ENCODE assay signal across 1 cellular context in genomic region chr6:46014511-46015118, GRCh38.
A peak's percentile ranks its signal among the peaks of the same experiment; 100 is the strongest.
TF ChIP-seq lines count a peak whose summit lies in the region.

No MANE protein-coding gene starts in this region.

TF ChIP-seq in HEK293, 187 proteins besides CTCF, POLR2A, EP300 and RAD21 (continued from another document):
- TF ChIP-seq PRDM10 (tag by site-specific recombination; IDR thresholded peaks at IDR 0.05) (no peak; the same call in none of the 2 replicates), ZNF362 (tag by site-specific recombination; IDR thresholded peaks at IDR 0.05) (no peak), ZNF394 (tag by site-specific recombination; IDR thresholded peaks at IDR 0.05; ENCODE audit: borderline replicate concordance) (no peak), ELK4 (IDR thresholded peaks at IDR 0.05; ENCODE audit: borderline replicate concordance, low read depth, low read length) (no peak), YY1 (tag by site-specific recombination; IDR thresholded peaks at IDR 0.05) (no peak), ZNF513 (tag by site-specific recombination; IDR thresholded peaks at IDR 0.05) (no peak), ZBTB17 (tag by site-specific recombination; IDR thresholded peaks at IDR 0.05) (no peak; the same call in 1 of the 2 replicates), EGR2 (tag by site-specific recombination; IDR thresholded peaks at IDR 0.05; ENCODE audit: low read depth) (peak; percentile 31; the same call in 1 of the 2 replicates), ZNF335 (tag by site-specific recombination; conservative IDR thresholded peaks at IDR 0.05) (peak; percentile 22), GLIS1 (tag by site-specific recombination; IDR thresholded peaks at IDR 0.05) (peak; percentile 40; the same call in 1 of the 2 replicates), PRDM6 (tag by site-specific recombination; IDR thresholded peaks at IDR 0.05) (no peak), TRIM28 (IDR thresholded peaks at IDR 0.05; ENCODE audit: borderline replicate concordance, low read length) (no peak), ZNF544 (tag by site-specific recombination; IDR thresholded peaks at IDR 0.05) (no peak), ZNF548 (tag by site-specific recombination; IDR thresholded peaks at IDR 0.05) (no peak), PRDM4 (tag by site-specific recombination; IDR thresholded peaks at IDR 0.05) (peak; percentile 27; the same call in 1 of the 2 replicates)
